Comparison of ENCODE assay signal across 8 cellular contexts in the genomic region with DNA sequence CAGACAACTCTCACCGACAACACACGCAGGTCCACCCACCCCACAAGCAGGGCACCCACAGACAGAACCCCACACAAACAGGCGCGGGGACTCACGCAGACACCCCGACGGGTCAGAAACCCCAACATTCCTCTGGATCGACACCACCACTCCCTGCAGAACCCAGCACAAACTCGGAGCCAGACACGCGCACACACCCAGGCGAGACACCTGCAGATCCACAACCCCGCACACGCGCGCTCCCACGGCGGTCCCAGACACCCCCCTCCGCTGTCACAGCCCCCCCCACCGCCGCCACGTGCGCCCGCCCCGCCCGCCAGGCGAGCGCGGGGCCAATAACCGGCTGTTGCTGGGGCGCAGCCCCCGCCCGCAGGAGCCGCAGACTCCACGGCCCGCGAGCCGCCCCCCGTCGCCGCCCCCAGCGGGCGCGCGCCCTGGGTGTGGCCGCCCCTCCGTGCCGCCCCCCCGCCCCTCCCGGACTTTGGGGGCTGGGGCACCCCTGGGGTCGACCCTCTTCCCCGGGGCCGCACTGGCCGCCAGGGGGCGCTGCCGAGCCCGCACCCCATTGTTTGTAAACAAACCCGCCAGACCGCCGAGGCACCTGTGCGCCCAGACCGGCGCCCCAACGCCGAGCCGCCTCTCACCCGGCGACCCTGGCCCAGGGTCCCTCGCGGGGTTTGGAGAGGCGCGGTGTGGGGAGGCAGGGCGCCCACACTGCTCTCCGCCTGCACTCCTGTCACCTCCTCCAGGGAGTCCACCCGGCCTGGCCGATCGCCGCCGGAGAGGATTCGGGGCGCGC. TPM values are rescaled to one million over a fixed set of nuclear protein-coding genes. Genes with fewer than 3 reads are reported as not detected.
DNase-seq lines count a peak whose midpoint lies in the region; ATAC-seq and TF ChIP-seq lines count a peak whose summit lies in the region.

No MANE protein-coding gene starts in this region.

- H3K9me3 Mint-ChIP-seq in HFFc6 = no peaks in the 10 kb centered on the region

- peak; percentile 98 for TF ChIP-seq CTCF in HFFc6 (IDR thresholded peaks at IDR 0.05)

- H3K36me3 Mint-ChIP-seq in HFFc6 (ENCODE audit: low read depth) = peaks cover 9% of the 10 kb centered on the region; the same call in 1 of the 2 replicates

- ATAC-seq in HG03439 (IDR thresholded peaks at IDR 0.05; ENCODE audit: unreplicated experiment) = no peak

- H3K27me3 ChIP-seq in iPS-15b (ENCODE audit: control insufficient read depth, insufficient read depth, low read length) (no peaks in the 10 kb centered on the region), skeletal muscle satellite cell (ENCODE audit: control insufficient read depth, insufficient read depth, low read length) (no peaks in the 10 kb centered on the region)

- no peaks in the 10 kb centered on the region for H3K9me3 ChIP-seq in iPS-15b (ENCODE audit: control insufficient read depth, insufficient read depth, low read length)
- no peaks in the 10 kb centered on the region for H3K9me3 ChIP-seq in skeletal muscle satellite cell (replicated peaks; ENCODE audit: low read length)

- peak overlapping the region; percentile 80 for H3K4me3 ChIP-seq in iPS-15b (ENCODE audit: low read depth, low read length)
- peak overlapping the region; percentile 89 for H3K4me3 ChIP-seq in skeletal muscle satellite cell (ENCODE audit: low read length)

- no peaks in the 10 kb centered on the region for H3K36me3 ChIP-seq in iPS-15b (ENCODE audit: control insufficient read depth, insufficient read depth, low read length)
- no peaks in the 10 kb centered on the region for H3K36me3 ChIP-seq in skeletal muscle satellite cell (ENCODE audit: insufficient read depth, low read length)

- 0 out of 2 replicates have a peak overlapping the region, but pooled peaks have one; percentile 16 for H3K4me3 Mint-ChIP-seq in HFFc6

- peak overlapping the region; percentile 95 for H3K4me2 ChIP-seq in skeletal muscle satellite cell (ENCODE audit: low read length)

- H3K27me3 Mint-ChIP-seq in HFFc6 (ENCODE audit: insufficient read depth) = peaks cover 6% of the 10 kb centered on the region

- DNase-seq in CD1c-positive myeloid dendritic cell (ENCODE audit: extremely low spot score) = peak; percentile 74
- peak; percentile 19 for DNase-seq in HFFc6
- peak; percentile 71 to 86 (median 78) for DNase-seq in T-helper 1 cell
- peak; percentile 73 for DNase-seq in astrocyte of the hippocampus (ENCODE audit: low read depth, low spot score)
- DNase-seq in NCI-H2107 treated with DMSO at 0.1 percent for 48 hours (lab: John Stamatoyannopoulos, UW; ENCODE audit: unreplicated experiment) = no peak

- H3K9ac ChIP-seq in iPS-15b (ENCODE audit: low read depth, low read length) (peak overlapping the region; percentile 30), skeletal muscle satellite cell (ENCODE audit: low read depth, low read length) (peak overlapping the region; percentile 92)

- H3K4me1 ChIP-seq in iPS-15b (ENCODE audit: control insufficient read depth, insufficient read depth, low read length) = peaks cover 15% of the 10 kb centered on the region
- peaks cover 53% of the 10 kb centered on the region for H3K4me1 ChIP-seq in skeletal muscle satellite cell (ENCODE audit: control insufficient read depth, insufficient read depth, low read length)

- peaks cover 35% of the 10 kb centered on the region for H3K4me1 Mint-ChIP-seq in HFFc6 (ENCODE audit: low read depth)

- H3K27ac Mint-ChIP-seq in HFFc6 = no peak overlapping the region

RNA-seq across cellular contexts. Expression of a gene that starts 0.7 kb away (rescaled TPM):
- 10 to 100 TPM in 2 of 6 experiments, 1 to 10 TPM in 4; 8.6 to 10.9 (median 9.6) TPM for total RNA-seq in HFFc6 (2021; fragmentation: NEBNext Ultra II Directional; extraction: Animal tissue kit (Norgen Biotek cat#: 25700))
- 4.8 and 6.1 TPM in 2 replicates for total RNA-seq in skeletal muscle satellite cell (2012; rRNA removed)

RNA-seq across cellular contexts. Expression of a gene that starts 26.0 kb away (rescaled TPM):
- total RNA-seq in HFFc6 (2021; fragmentation: NEBNext Ultra II Directional; extraction: Animal tissue kit (Norgen Biotek cat#: 25700)) = 10 to 100 TPM; 20.6 to 30.6 (median 23.8) TPM
- 6.1 and 7.6 TPM in 2 replicates for total RNA-seq in skeletal muscle satellite cell (2012; rRNA removed)

RNA-seq across cellular contexts. Expression of a gene that starts 44.4 kb away (rescaled TPM):
- total RNA-seq in HFFc6 (2021; fragmentation: NEBNext Ultra II Directional; extraction: Animal tissue kit (Norgen Biotek cat#: 25700)) = 10 to 100 TPM; 12.0 to 16.2 (median 14.0) TPM
- total RNA-seq in skeletal muscle satellite cell (2012; rRNA removed) = 0.51 and 3.1 TPM in 2 replicates
